Comparison of ENCODE assay signal across 1 cellular context in genomic region chrX:152898442-152898841, GRCh38.
TF ChIP-seq lines count a peak whose summit lies in the region.

No MANE protein-coding gene starts in this region.

TF ChIP-seq in GM23338, 12 proteins besides CTCF, POLR2A, EP300 and RAD21 (continued from another document):
- TF ChIP-seq ZNF462 (CRISPR knock-in tag; IDR thresholded peaks at IDR 0.05) (no peak), REST (IDR thresholded peaks at IDR 0.05; ENCODE audit: unreplicated experiment) (no peak), EZH2 (IDR thresholded peaks at IDR 0.05; ENCODE audit: low read depth, unreplicated experiment) (no peak), ZNF114 (CRISPR knock-in tag; IDR thresholded peaks at IDR 0.05) (no peak), EZH2phosphoT487 (IDR thresholded peaks at IDR 0.05; ENCODE audit: unreplicated experiment) (no peak), ZNF331 (CRISPR knock-in tag; IDR thresholded peaks at IDR 0.05; ENCODE audit: low read depth) (no peak)
